In the genomic region with DNA sequence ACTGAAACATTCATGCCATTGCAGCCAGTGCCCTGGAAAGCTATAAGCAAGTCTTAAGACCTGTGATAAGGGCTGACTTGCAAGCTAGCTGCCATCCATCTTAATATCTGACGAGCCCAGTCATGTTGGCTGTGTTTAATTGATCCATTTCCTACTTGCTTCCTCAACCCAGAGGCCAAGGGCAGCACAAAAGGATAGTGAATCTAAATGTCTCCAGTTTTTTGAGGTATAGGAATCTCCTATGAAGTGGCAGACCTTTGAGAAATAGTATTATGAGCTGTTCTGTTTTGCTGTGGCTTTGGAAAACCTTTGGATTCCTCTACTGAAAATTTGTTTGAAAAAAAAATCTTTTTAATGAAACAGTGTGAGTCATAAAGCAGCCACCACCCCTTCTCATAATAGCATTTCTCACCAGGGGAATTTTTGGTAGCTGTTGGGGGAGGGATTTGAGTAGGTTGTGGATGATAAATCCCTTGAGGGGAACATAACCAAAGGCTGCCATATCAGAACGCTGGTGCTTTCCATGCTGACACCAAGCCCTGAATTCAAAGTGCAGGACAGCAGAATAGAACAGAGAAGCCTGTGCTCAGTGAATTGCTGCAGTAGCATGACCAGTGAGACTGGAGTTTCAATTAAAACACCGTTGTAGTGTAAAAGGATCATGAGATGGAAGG, we compare ENCODE assay signal across 8 cellular contexts. TPM values are rescaled to one million over a fixed set of nuclear protein-coding genes. Genes with fewer than 3 reads are reported as not detected.
DNase-seq lines count a peak whose midpoint lies in the region; ATAC-seq and TF ChIP-seq lines count a peak whose summit lies in the region.

No MANE protein-coding gene starts in this region.

- H3K27me3 ChIP-seq in CD8-positive, alpha-beta memory T cell (ENCODE audit: insufficient read depth, low read length, poor library complexity, severe bottlenecking): no peaks in the 10 kb centered on the region

- H3K9me3 ChIP-seq in CD8-positive, alpha-beta memory T cell (ENCODE audit: low read length): no peaks in the 10 kb centered on the region

- peak overlapping the region in 3 of 7 donors; percentile 6 to 66 (median 64) for H3K4me3 Mint-ChIP-seq in CD8-positive, alpha-beta memory T cell
- H3K4me3 Mint-ChIP-seq in activated CD8-positive, alpha-beta memory T cell treated with anti-CD3 and anti-CD28 coated beads, Interleukin-2, amount 10 ng/mL, durations not matched to agents 7 days and 5 days: peak overlapping the region; percentile 62

- CTCF ChIA-PET in CD8-positive, alpha-beta memory T cell (lab: Charles Lee): interaction anchor here (1.7 to 2.9 kb wide), 3 partner anchors 9 to 100 kb away, joined by 4 to 11 read pairs (median 11); a partner anchor contains a TSS
- CTCF ChIA-PET in activated CD8-positive, alpha-beta memory T cell treated with anti-CD3 and anti-CD28 coated beads, Interleukin-2, amount 10 ng/mL, durations not matched to agents 7 days and 5 days (lab: Charles Lee): interaction anchor here (1.1 to 3.2 kb wide), 6 partner anchors 13 to 100 kb away, joined by 3 to 25 read pairs (median 5); a partner anchor contains a TSS

- ATAC-seq in GM19467 (IDR thresholded peaks at IDR 0.05; ENCODE audit: unreplicated experiment): peak; percentile 46
- ATAC-seq in HG03565 (IDR thresholded peaks at IDR 0.05; ENCODE audit: unreplicated experiment): peak; percentile 53
- peak; percentile 66 for ATAC-seq in activated CD8-positive, alpha-beta memory T cell treated with anti-CD3 and anti-CD28 coated beads, Interleukin-2, amount 10 ng/mL, durations not matched to agents 7 days and 5 days

- no peaks in the 10 kb centered on the region for H3K36me3 Mint-ChIP-seq in CD8-positive, alpha-beta memory T cell
- H3K36me3 Mint-ChIP-seq in activated CD8-positive, alpha-beta memory T cell treated with anti-CD3 and anti-CD28 coated beads, Interleukin-2, amount 10 ng/mL, durations not matched to agents 7 days and 5 days: peaks cover 14% of the 10 kb centered on the region

- H3K4me1 ChIP-seq in CD8-positive, alpha-beta memory T cell (ENCODE audit: insufficient read depth, low read length): peaks cover 11% of the 10 kb centered on the region

- H3K4me1 Mint-ChIP-seq in CD8-positive, alpha-beta memory T cell: peaks cover 12 to 22% (median 20%) of the 10 kb centered on the region in 3 donors
- peaks cover 39% of the 10 kb centered on the region for H3K4me1 Mint-ChIP-seq in activated CD8-positive, alpha-beta memory T cell treated with anti-CD3 and anti-CD28 coated beads, Interleukin-2, amount 10 ng/mL, durations not matched to agents 7 days and 5 days

- TF ChIP-seq CTCF in fibroblast of mammary gland (conservative IDR thresholded peaks at IDR 0.05; ENCODE audit: control insufficient read depth, insufficient read depth, low read depth, low read length): no peak

- H3K27ac ChIP-seq in CD8-positive, alpha-beta memory T cell (ENCODE audit: low read depth, low read length): peak overlapping the region; percentile 27

- no peaks in the 10 kb centered on the region for H3K36me3 ChIP-seq in CD8-positive, alpha-beta memory T cell (ENCODE audit: insufficient read depth, low read length)

- POLR2A ChIA-PET in CD8-positive, alpha-beta memory T cell (lab: Charles Lee): no interaction called here

- peak overlapping the region in 6 of 8 donors; percentile 0 to 92 (median 34) for H3K27ac Mint-ChIP-seq in CD8-positive, alpha-beta memory T cell
- H3K27ac Mint-ChIP-seq in activated CD8-positive, alpha-beta memory T cell treated with anti-CD3 and anti-CD28 coated beads, Interleukin-2, amount 10 ng/mL, durations not matched to agents 7 days and 5 days: peak overlapping the region; percentile 74

- no peak for DNase-seq in CD8-positive, alpha-beta memory T cell
- peak; percentile 55 for DNase-seq in activated CD8-positive, alpha-beta memory T cell treated with anti-CD3 and anti-CD28 coated beads, Interleukin-2, amount 10 ng/mL, durations not matched to agents 7 days and 5 days
- DNase-seq in fibroblast of mammary gland (ENCODE audit: low read depth) (peak; percentile 93), renal cortical epithelial cell (ENCODE audit: low read depth) (peak; percentile 94), NCI-H446 treated with DMSO at 0.1 percent for 48 hours (lab: John Stamatoyannopoulos, UW) (no peak), NCI-H1048 (lab: John Stamatoyannopoulos, UW) (no peak)

- H3K9me3 Mint-ChIP-seq in CD8-positive, alpha-beta memory T cell: no peaks in the 10 kb centered on the region
- no peaks in the 10 kb centered on the region for H3K9me3 Mint-ChIP-seq in activated CD8-positive, alpha-beta memory T cell treated with anti-CD3 and anti-CD28 coated beads, Interleukin-2, amount 10 ng/mL, durations not matched to agents 7 days and 5 days (ENCODE audit: low read depth)

- no peaks in the 10 kb centered on the region for H3K27me3 Mint-ChIP-seq in CD8-positive, alpha-beta memory T cell
- no peaks in the 10 kb centered on the region for H3K27me3 Mint-ChIP-seq in activated CD8-positive, alpha-beta memory T cell treated with anti-CD3 and anti-CD28 coated beads, Interleukin-2, amount 10 ng/mL, durations not matched to agents 7 days and 5 days

- no peak overlapping the region for H3K4me3 ChIP-seq in CD8-positive, alpha-beta memory T cell (ENCODE audit: low read length)
- no peak overlapping the region for H3K4me3 ChIP-seq in fibroblast of mammary gland (ENCODE audit: control insufficient read depth, low read depth, low read length)

RNA-seq across cellular contexts. Expression of a gene that starts 12.9 kb away (rescaled TPM):
- total RNA-seq in CD8-positive, alpha-beta memory T cell: 10 to 100 TPM; 10.8 to 14.1 TPM
- polyA plus RNA-seq in CD8-positive, alpha-beta memory T cell: 2.2 TPM
- 10 to 100 TPM; 16.1 to 22.5 TPM for total RNA-seq in activated CD8-positive, alpha-beta memory T cell treated with anti-CD3 and anti-CD28 coated beads, Interleukin-2, amount 10 ng/mL, durations not matched to agents 7 days and 5 days
- 6.1 and 12.9 TPM in 2 replicates for total RNA-seq in renal cortical epithelial cell

RNA-seq across cellular contexts. Expression of a gene that starts 26.8 kb away (rescaled TPM):
- total RNA-seq in CD8-positive, alpha-beta memory T cell: 10 to 100 TPM; 55.9 to 56.5 TPM
- polyA plus RNA-seq in CD8-positive, alpha-beta memory T cell: 13.0 TPM
- total RNA-seq in activated CD8-positive, alpha-beta memory T cell treated with anti-CD3 and anti-CD28 coated beads, Interleukin-2, amount 10 ng/mL, durations not matched to agents 7 days and 5 days: 10 to 100 TPM; 59.0 to 74.6 TPM
- total RNA-seq in renal cortical epithelial cell: 7.5 and 19.8 TPM in 2 replicates

Comparison
In these comparisons a context has a peak if more than half of its experiments do, and no peak if none do; other contexts are left out.
1. DNase-seq: peak in activated CD8-positive, alpha-beta memory T cell treated with anti-CD3 and anti-CD28 coated beads, Interleukin-2, amount 10 ng/mL, durations not matched to agents 7 days and 5 days (single experiment), fibroblast of mammary gland (single experiment) and renal cortical epithelial cell (single experiment); none in CD8-positive, alpha-beta memory T cell (0 of 5), NCI-H446 treated with DMSO at 0.1 percent for 48 hours (single experiment) and NCI-H1048 (single experiment).
2. Peak in every context shown above with its lines, with median percentiles within 50 percentile points of each other: ATAC-seq.